26 cellular contexts compared by ENCODE assay signal in genomic region chr3:138136208-138136607, GRCh38. TPM values are rescaled to one million over a fixed set of nuclear protein-coding genes. Genes with fewer than 3 reads are reported as not detected.
A peak's percentile ranks its signal among the peaks of the same experiment; 100 is the strongest.
DNase-seq lines count a peak whose midpoint lies in the region; ATAC-seq and TF ChIP-seq lines count a peak whose summit lies in the region.
"Had no signal": no experiment of that assay in that cellular context is flagged by ENCODE, and none has a peak within 500 bp of the region (broad histone marks: within the 10 kb centered on the region; RNA-seq: fewer than 3 reads in every experiment).

No MANE protein-coding gene starts in this region.

- no peaks in the 10 kb centered on the region for H3K27me3 Mint-ChIP-seq in GM23338 (ENCODE audit: insufficient read depth, low read depth, poor library complexity)
- no peaks in the 10 kb centered on the region for H3K27me3 Mint-ChIP-seq in dendritic cell treated with granulocyte-macrophage colony-stimulating factor and Interleukin-4, amounts not matched to agents 40 ng/mL and 50 ng/mL, for 4 days

- no peaks in the 10 kb centered on the region for H3K79me2 ChIP-seq in GM23338 (replicated peaks; ENCODE audit: insufficient read depth)
- H3K79me2 ChIP-seq: parathyroid adenoma had no signal

- H3K27ac Mint-ChIP-seq in GM23338: no peak overlapping the region
- H3K27ac Mint-ChIP-seq in dendritic cell treated with granulocyte-macrophage colony-stimulating factor and Interleukin-4, amounts not matched to agents 40 ng/mL and 50 ng/mL, for 4 days: peak overlapping the region; percentile 83
- H3K27ac Mint-ChIP-seq: activated T-cell treated with anti-CD3 and anti-CD28 coated beads, Interleukin-2, amount 50 U/mL, for 72 hours; CD4-positive, CD25-positive, alpha-beta regulatory T cell; natural killer cell treated with Interleukin-12 subunit alpha and Interleukin-12 subunit beta and Interleukin-15 and Interleukin-18, amount 100 ng/mL, for 72 hours had no signal

- no peak for DNase-seq in GM23338 (ENCODE audit: low spot score)
- peak; percentile 68 for DNase-seq in MV-4-11 (lab: John Stamatoyannopoulos, UW)
- peak; percentile 62 for DNase-seq in pons (ENCODE audit: low spot score)
- no peak for DNase-seq in ascending aorta (ENCODE audit: low spot score in 2 of 2)
- no peak for DNase-seq in NCI-H1694 treated with DMSO at 0.1 percent for 48 hours (lab: John Stamatoyannopoulos, UW)
- no peak for DNase-seq in AML-193 (lab: John Stamatoyannopoulos, UW)
- DNase-seq: activated CD4-positive, alpha-beta T cell treated with anti-CD3 and anti-CD28 coated beads, Interleukin-2, amount 50 U/mL, for 4 hours; activated naive CD4-positive, alpha-beta T cell treated with Interleukin-2 at 50 U/mL for 16 hours; activated T-cell treated with anti-CD3 and anti-CD28 coated beads, Interleukin-2, amount 50 U/mL, for 72 hours; brain microvascular endothelial cell; CD4-positive, CD25-positive, alpha-beta regulatory T cell; NCI-H1436; NCI-H2107; NCI-H446; PC-3; SHP77; stimulated activated naive CD4-positive, alpha-beta T cell; uterus had no signal

- H3K4me2 ChIP-seq in GM23338: no peak overlapping the region

- H3K4me1 ChIP-seq in GM23338 (ENCODE audit: insufficient read depth) (no peaks in the 10 kb centered on the region), ascending aorta (no peaks in the 10 kb centered on the region)
- H3K4me1 ChIP-seq: parathyroid adenoma, uterus had no signal

- H3F3A ChIP-seq in GM23338 (replicated peaks; ENCODE audit: low read depth): no peaks in the 10 kb centered on the region

- H4K20me1 ChIP-seq in GM23338 (replicated peaks; ENCODE audit: insufficient read depth): no peaks in the 10 kb centered on the region

- H3K36me3 ChIP-seq in GM23338 (ENCODE audit: insufficient read depth) (no peaks in the 10 kb centered on the region), ascending aorta (no peaks in the 10 kb centered on the region)
- H3K36me3 ChIP-seq: brain microvascular endothelial cell, uterus had no signal

- TF ChIP-seq CTCF in GM23338 (conservative IDR thresholded peaks at IDR 0.05; ENCODE audit: low read depth in 2 of 2): no peak
- no peak for TF ChIP-seq CTCF in ascending aorta (IDR thresholded peaks at IDR 0.05)

- no peak for ATAC-seq in GM23338
- ATAC-seq: activated T-cell treated with anti-CD3 and anti-CD28 coated beads, Interleukin-2, amount 50 U/mL, for 72 hours; GM12878; natural killer cell treated with Interleukin-12 subunit alpha and Interleukin-12 subunit beta and Interleukin-15 and Interleukin-18, amount 100 ng/mL, for 72 hours; PC-3 had no signal

- H2AFZ ChIP-seq in GM23338: peak overlapping the region; percentile 9; the same call in 1 of the 2 replicates
- H2AFZ ChIP-seq: parathyroid adenoma had no signal

- intact Hi-C loops in dendritic cell treated with granulocyte-macrophage colony-stimulating factor and Interleukin-4, amounts not matched to agents 40 ng/mL and 50 ng/mL, for 4 days (cut with micrococcal nuclease): no loop called here
- intact Hi-C loops in ascending aorta (cut with DNase I): no loop called here

- no peaks in the 10 kb centered on the region for H3K36me3 Mint-ChIP-seq in GM23338 (ENCODE audit: low read depth)
- no peaks in the 10 kb centered on the region for H3K36me3 Mint-ChIP-seq in dendritic cell treated with granulocyte-macrophage colony-stimulating factor and Interleukin-4, amounts not matched to agents 40 ng/mL and 50 ng/mL, for 4 days (ENCODE audit: low read depth)
- H3K36me3 Mint-ChIP-seq: CD4-positive, CD25-positive, alpha-beta regulatory T cell; natural killer cell treated with Interleukin-12 subunit alpha and Interleukin-12 subunit beta and Interleukin-15 and Interleukin-18, amount 100 ng/mL, for 72 hours had no signal

- no peaks in the 10 kb centered on the region for H3K9me3 ChIP-seq in ascending aorta
- H3K9me3 ChIP-seq: uterus had no signal

- H3K4me3 Mint-ChIP-seq in GM23338: no peak overlapping the region
- no peak overlapping the region for H3K4me3 Mint-ChIP-seq in dendritic cell treated with granulocyte-macrophage colony-stimulating factor and Interleukin-4, amounts not matched to agents 40 ng/mL and 50 ng/mL, for 4 days
- H3K4me3 Mint-ChIP-seq: activated T-cell treated with anti-CD3 and anti-CD28 coated beads, Interleukin-2, amount 50 U/mL, for 72 hours; CD4-positive, CD25-positive, alpha-beta regulatory T cell; natural killer cell treated with Interleukin-12 subunit alpha and Interleukin-12 subunit beta and Interleukin-15 and Interleukin-18, amount 100 ng/mL, for 72 hours had no signal

- peaks cover 4% of the 10 kb centered on the region; the same call in 2 of the 3 replicates for H3K4me1 Mint-ChIP-seq in GM23338
- H3K4me1 Mint-ChIP-seq in dendritic cell treated with granulocyte-macrophage colony-stimulating factor and Interleukin-4, amounts not matched to agents 40 ng/mL and 50 ng/mL, for 4 days (ENCODE audit: low read depth): peaks cover 85% of the 10 kb centered on the region

- H3K27me3 ChIP-seq in GM23338 (ENCODE audit: insufficient read depth): no peaks in the 10 kb centered on the region
- no peaks in the 10 kb centered on the region for H3K27me3 ChIP-seq in ascending aorta
- H3K27me3 ChIP-seq: brain microvascular endothelial cell, uterus had no signal

- H3K9me3 Mint-ChIP-seq in GM23338: no peaks in the 10 kb centered on the region; the same call in 2 of the 3 replicates
- H3K9me3 Mint-ChIP-seq in dendritic cell treated with granulocyte-macrophage colony-stimulating factor and Interleukin-4, amounts not matched to agents 40 ng/mL and 50 ng/mL, for 4 days: no peaks in the 10 kb centered on the region
- H3K9me3 Mint-ChIP-seq: activated T-cell treated with anti-CD3 and anti-CD28 coated beads, Interleukin-2, amount 50 U/mL, for 72 hours; natural killer cell treated with Interleukin-12 subunit alpha and Interleukin-12 subunit beta and Interleukin-15 and Interleukin-18, amount 100 ng/mL, for 72 hours had no signal

- H3K27ac ChIP-seq in GM23338 (ENCODE audit: low read depth) (no peak overlapping the region), ascending aorta (no peak overlapping the region)
- H3K27ac ChIP-seq: brain microvascular endothelial cell, parathyroid adenoma, uterus had no signal

- peaks cover 34% of the 10 kb centered on the region for H3K9me2 ChIP-seq in GM23338 (ENCODE audit: insufficient read depth)

- no peak overlapping the region for H3K4me3 ChIP-seq in GM23338
- no peak overlapping the region for H3K4me3 ChIP-seq in ascending aorta
- H3K4me3 ChIP-seq: GM12878, uterus had no signal

TF ChIP-seq in GM23338, 12 proteins besides CTCF, POLR2A, EP300 and RAD21 (continues in another document):
- TF ChIP-seq ZNF331 (CRISPR knock-in tag; IDR thresholded peaks at IDR 0.05; ENCODE audit: low read depth) (no peak), JUNB (IDR thresholded peaks at IDR 0.05; ENCODE audit: unreplicated experiment) (no peak), EZH2 (IDR thresholded peaks at IDR 0.05; ENCODE audit: low read depth, unreplicated experiment) (no peak), NANOG (IDR thresholded peaks at IDR 0.05; ENCODE audit: borderline replicate concordance) (no peak), ETS1 (IDR thresholded peaks at IDR 0.05) (no peak), STAT1 (IDR thresholded peaks at IDR 0.05; ENCODE audit: unreplicated experiment) (no peak)

RNA-seq across cellular contexts. Expression of gene A4GNT, which starts 4.0 kb away (rescaled TPM):
- not detected in 2 replicates for total RNA-seq in GM23338 (2014; rRNA removed; shearing (Covaris generic))
- polyA plus RNA-seq in GM23338 (2016; fragmentation: Nextera tagmentation; extraction: Ambion mirVana): not detected in 2 replicates
- total RNA-seq in ascending aorta: not detected
- total RNA-seq: activated T-cell treated with anti-CD3 and anti-CD28 coated beads, Interleukin-2, amount 50 U/mL, for 72 hours; CD4-positive, CD25-positive, alpha-beta regulatory T cell; chondrocyte; GM12878; H1; MCF 10A; natural killer cell treated with Interleukin-12 subunit alpha and Interleukin-12 subunit beta and Interleukin-15 and Interleukin-18, amount 100 ng/mL, for 72 hours; PC-3; temporal lobe; uterus had no signal
- polyA plus RNA-seq: CD4-positive, CD25-positive, alpha-beta regulatory T cell; GM12878; H1 had no signal

RNA-seq across cellular contexts. Expression of gene DZIP1L, which starts 20.8 kb away (rescaled TPM):
- total RNA-seq in GM23338 (2014; rRNA removed; shearing (Covaris generic)): 11.4 and 19.5 TPM in 2 replicates
- polyA plus RNA-seq in GM23338 (2016; fragmentation: Nextera tagmentation; extraction: Ambion mirVana): 10.0 and 10.6 TPM in 2 replicates
- 23.1 TPM for total RNA-seq in ascending aorta
- total RNA-seq: CD4-positive, CD25-positive, alpha-beta regulatory T cell; GM12878; natural killer cell treated with Interleukin-12 subunit alpha and Interleukin-12 subunit beta and Interleukin-15 and Interleukin-18, amount 100 ng/mL, for 72 hours had no signal
- polyA plus RNA-seq: CD4-positive, CD25-positive, alpha-beta regulatory T cell; GM12878 had no signal

RNA-seq across cellular contexts. Expression of gene DBR1, which starts 38.5 kb away (rescaled TPM):
- total RNA-seq in GM23338 (2014; rRNA removed; shearing (Covaris generic)): 17.2 and 17.5 TPM in 2 replicates
- polyA plus RNA-seq in GM23338 (2016; fragmentation: Nextera tagmentation; extraction: Ambion mirVana): 8.1 and 9.7 TPM in 2 replicates
- 2.0 TPM for total RNA-seq in ascending aorta

RNA-seq across cellular contexts. Expression of gene ARMC8, which starts 50.9 kb away (rescaled TPM):
- total RNA-seq in GM23338 (2014; rRNA removed; shearing (Covaris generic)): 55.5 and 61.4 TPM in 2 replicates
- 30.0 and 36.8 TPM in 2 replicates for polyA plus RNA-seq in GM23338 (2016; fragmentation: Nextera tagmentation; extraction: Ambion mirVana)
- 23.4 TPM for total RNA-seq in ascending aorta

Comparison
In these comparisons a context has a peak if more than half of its experiments do, and no peak if none do; other contexts are left out.
1. DNase-seq: peak in MV-4-11 (single experiment) and pons (single experiment); none in GM23338 (single experiment), ascending aorta (0 of 2), NCI-H1694 treated with DMSO at 0.1 percent for 48 hours (single experiment) and AML-193 (0 of 2).